In the genomic region with DNA sequence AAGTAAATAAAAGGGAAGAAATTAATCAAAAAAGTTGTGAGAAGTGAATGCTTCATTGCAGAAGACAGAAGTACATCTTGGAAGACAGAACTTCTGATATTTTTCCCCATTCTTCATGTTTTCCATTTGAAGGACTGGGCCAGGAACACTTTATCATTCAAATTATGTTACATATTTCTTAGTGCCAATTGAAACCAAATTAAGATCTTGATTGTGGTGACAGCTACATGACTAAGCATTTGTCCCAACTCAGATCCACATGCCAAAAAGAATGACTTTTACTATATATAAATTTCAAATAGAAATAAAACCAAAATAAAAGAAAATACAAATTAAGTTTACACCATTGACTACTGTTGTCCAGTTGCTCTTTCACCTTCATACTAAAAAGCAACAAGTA, we compare ENCODE assay signal across 29 cellular contexts. TPM values are rescaled to one million over a fixed set of nuclear protein-coding genes. Genes with fewer than 3 reads are reported as not detected.
"Had no signal": no experiment of that assay in that cellular context is flagged by ENCODE, and none has a peak within 500 bp of the region (broad histone marks: within the 10 kb centered on the region; RNA-seq: fewer than 3 reads in every experiment).

No MANE protein-coding gene starts in this region.

- H3K4me3 Mint-ChIP-seq: mesothelial cell of epicardium; naive B cell; natural killer cell; nephron progenitor cell; neural progenitor cell; stimulated activated memory B cell treated with anti-CD40 and anti-IgM and Interleukin-4, amounts not matched to agents 10 μg/mL and 1 μg/mL and 100 μg/mL, for 72 hours; stimulated activated naive CD8-positive, alpha-beta T cell treated with anti-CD3 and anti-CD28 coated beads, Interleukin-15, amount 100 ng/mL, for 72 hours; type B pancreatic cell had no signal

- H3K9me3 Mint-ChIP-seq: mesothelial cell of epicardium; naive B cell; natural killer cell; nephron progenitor cell; neural progenitor cell; stimulated activated memory B cell treated with anti-CD40 and anti-IgM and Interleukin-4, amounts not matched to agents 10 μg/mL and 1 μg/mL and 100 μg/mL, for 72 hours; stimulated activated naive CD8-positive, alpha-beta T cell treated with anti-CD3 and anti-CD28 coated beads, Interleukin-15, amount 100 ng/mL, for 72 hours; type B pancreatic cell had no signal

- H2AFZ ChIP-seq: neural progenitor cell had no signal

- H3K9ac ChIP-seq: neural progenitor cell had no signal

- H3K4me1 Mint-ChIP-seq: mesothelial cell of epicardium; naive B cell; natural killer cell; nephron progenitor cell; neural progenitor cell; stimulated activated naive CD8-positive, alpha-beta T cell treated with anti-CD3 and anti-CD28 coated beads, Interleukin-15, amount 100 ng/mL, for 72 hours had no signal

- H3K4me3 ChIP-seq: left ventricle myocardium inferior, lung, neural progenitor cell, ovary, right atrium auricular region, right lobe of liver, smooth muscle cell, tibial nerve, uterus had no signal

- H3K9me3 ChIP-seq: left ventricle myocardium inferior, neutrophil, ovary, right atrium auricular region, right lobe of liver, tibial nerve, uterus had no signal

- H3K27ac ChIP-seq: left ventricle myocardium inferior, neural progenitor cell, neutrophil, ovary, right atrium auricular region, right lobe of liver, tibial nerve, uterus had no signal

- H3K36me3 ChIP-seq: left ventricle myocardium inferior, neural progenitor cell, neutrophil, ovary, right atrium auricular region, right lobe of liver, tibial nerve, uterus had no signal

- DNase-seq: islet precursor cell; left ventricle myocardium inferior; mesendoderm; naive B cell; natural killer cell; nephron progenitor cell; occipital lobe; ovary; right lobe of liver; stimulated activated CD4-positive, alpha-beta T cell treated with anti-CD3 and anti-CD28 coated beads, Interleukin-1b, Interleukin-23, amount 100 ng/mL, for 48 hours; stimulated activated CD4-positive, alpha-beta T cell treated with anti-CD3 and anti-CD28 coated beads, Interleukin-2, amount 100 ng/mL, for 48 hours; stimulated activated CD4-positive, alpha-beta T cell treated with anti-CD3 and anti-CD28 coated beads, Interleukin-4, amount 100 ng/mL, for 4 hours; stimulated activated CD8-positive, alpha-beta memory T cell treated with anti-CD3 and anti-CD28 coated beads, Interleukin-4, amount 100 ng/mL, for 48 hours; stimulated activated naive CD4-positive, alpha-beta T cell treated with Interleukin-2 at 50 U/mL for 16 hours; stimulated activated naive CD8-positive, alpha-beta T cell treated with anti-CD3 and anti-CD28 coated beads, Interleukin-15, amount 100 ng/mL, for 72 hours; substantia nigra; uterus had no signal

- H3K27ac Mint-ChIP-seq: mesothelial cell of epicardium; naive B cell; natural killer cell; nephron progenitor cell; neural progenitor cell; progenitor cell of endocrine pancreas; stimulated activated memory B cell treated with anti-CD40 and anti-IgM and Interleukin-4, amounts not matched to agents 10 μg/mL and 1 μg/mL and 100 μg/mL, for 72 hours; stimulated activated naive CD8-positive, alpha-beta T cell treated with anti-CD3 and anti-CD28 coated beads, Interleukin-15, amount 100 ng/mL, for 72 hours; type B pancreatic cell had no signal

- H3K4me2 ChIP-seq: neural progenitor cell, smooth muscle cell had no signal

- H3K4me1 ChIP-seq: left ventricle myocardium inferior, neural progenitor cell, right atrium auricular region, right lobe of liver, tibial nerve, uterus had no signal

- ATAC-seq: natural killer cell; right lobe of liver; stimulated activated memory B cell treated with anti-CD40 and anti-IgM and Interleukin-4, amounts not matched to agents 10 μg/mL and 1 μg/mL and 100 μg/mL, for 72 hours; stimulated activated naive CD8-positive, alpha-beta T cell treated with anti-CD3 and anti-CD28 coated beads, Interleukin-15, amount 100 ng/mL, for 72 hours had no signal

- H3K27me3 ChIP-seq: ovary, right atrium auricular region, right lobe of liver, uterus had no signal

- H3K36me3 Mint-ChIP-seq: mesothelial cell of epicardium; naive B cell; natural killer cell; neural progenitor cell; stimulated activated memory B cell treated with anti-CD40 and anti-IgM and Interleukin-4, amounts not matched to agents 10 μg/mL and 1 μg/mL and 100 μg/mL, for 72 hours; type B pancreatic cell had no signal

RNA-seq across cellular contexts. Expression of gene FGF5, which starts 14.0 kb away (rescaled TPM):
- total RNA-seq: mononuclear cell, right lobe of liver, smooth muscle cell, ureter had no signal
- polyA plus RNA-seq: lung, smooth muscle cell had no signal
